ENCODE assay signal across 8 cellular contexts in genomic region chr14:103512701-103513611, GRCh38. TPM values are rescaled to one million over a fixed set of nuclear protein-coding genes. Genes with fewer than 3 reads are reported as not detected.
DNase-seq lines count a peak whose midpoint lies in the region; ATAC-seq lines count a peak whose summit lies in the region.

No MANE protein-coding gene starts in this region.

- H3K36me3 ChIP-seq in skeletal muscle tissue (ENCODE audit: control insufficient read depth in 3 of 3, insufficient read depth in 3 of 3, low read length in 3 of 3) = peaks cover 5 to 13% (median 11%) of the 10 kb centered on the region in 3 donors

- peaks cover 15 to 23% (median 18%) of the 10 kb centered on the region in 3 donors for H3K4me1 ChIP-seq in skeletal muscle tissue (ENCODE audit: control insufficient read depth in 3 of 3, insufficient read depth in 3 of 3, low read length in 3 of 3)

- H3K36me3 Mint-ChIP-seq in activated T-cell treated with anti-CD3 and anti-CD28 coated beads, Interleukin-2, amount 50 U/mL, for 24 hours (ENCODE audit: low read depth) = peaks cover 46% of the 10 kb centered on the region
- H3K36me3 Mint-ChIP-seq in activated T-cell treated with anti-CD3 and anti-CD28 coated beads, Interleukin-2, amount 50 U/mL, for 72 hours (ENCODE audit: insufficient read depth in 2 of 2) = peaks cover 0 to 8% of the 10 kb centered on the region in 2 donors

- H3K9me3 ChIP-seq in skeletal muscle tissue (ENCODE audit: control insufficient read depth in 3 of 3, low read length in 3 of 3) = no peaks in the 10 kb centered on the region

- peak overlapping the region; percentile 7 to 41 (median 12) for H3K4me3 ChIP-seq in skeletal muscle tissue (ENCODE audit: low read length in 3 of 3)

- no peaks in the 10 kb centered on the region for H3K27me3 ChIP-seq in skeletal muscle tissue (ENCODE audit: control insufficient read depth in 3 of 3, insufficient read depth in 3 of 3, low read length in 3 of 3)

- H3K9ac ChIP-seq in skeletal muscle tissue (ENCODE audit: low read depth in 1 of 3, low read length in 3 of 3) = peak overlapping the region in 2 of 3 donors; percentile 34 to 79

- H3K27ac Mint-ChIP-seq in activated T-cell treated with anti-CD3 and anti-CD28 coated beads, Interleukin-2, amount 50 U/mL, for 24 hours = peak overlapping the region; percentile 22
- no peak overlapping the region for H3K27ac Mint-ChIP-seq in activated T-cell treated with anti-CD3 and anti-CD28 coated beads, Interleukin-2, amount 50 U/mL, for 72 hours

- H3K9me3 Mint-ChIP-seq in activated T-cell treated with anti-CD3 and anti-CD28 coated beads, Interleukin-2, amount 50 U/mL, for 24 hours = no peaks in the 10 kb centered on the region
- no peaks in the 10 kb centered on the region for H3K9me3 Mint-ChIP-seq in activated T-cell treated with anti-CD3 and anti-CD28 coated beads, Interleukin-2, amount 50 U/mL, for 72 hours

- H3K4me3 Mint-ChIP-seq in activated T-cell treated with anti-CD3 and anti-CD28 coated beads, Interleukin-2, amount 50 U/mL, for 24 hours = no peak overlapping the region
- no peak overlapping the region for H3K4me3 Mint-ChIP-seq in activated T-cell treated with anti-CD3 and anti-CD28 coated beads, Interleukin-2, amount 50 U/mL, for 72 hours

- no peak for DNase-seq in activated T-cell treated with anti-CD3 and anti-CD28 coated beads, Interleukin-2, amount 50 U/mL, for 24 hours
- no peak for DNase-seq in activated T-cell treated with anti-CD3 and anti-CD28 coated beads, Interleukin-2, amount 50 U/mL, for 72 hours
- peak; percentile 53 for DNase-seq in amniotic epithelial cell (ENCODE audit: low read depth)
- peak; percentile 76 for DNase-seq in left ventricle myocardium superior
- DNase-seq in LoVo (ENCODE audit: low spot score) = no peak

- intact Hi-C loops in left ventricle myocardium superior (cut with micrococcal nuclease) = no loop called here

- peak overlapping the region; percentile 71 for H3K27ac ChIP-seq in skeletal muscle tissue (ENCODE audit: low read depth, low read length)

- ATAC-seq in activated T-cell treated with anti-CD3 and anti-CD28 coated beads, Interleukin-2, amount 50 U/mL, for 72 hours (replicated peaks in 1 of 2) = no peak
- ATAC-seq in left ventricle myocardium superior (peak; percentile 76), GM18519 (IDR thresholded peaks at IDR 0.05; ENCODE audit: low FRiP score, unreplicated experiment) (no peak), HG03442 (IDR thresholded peaks at IDR 0.05; ENCODE audit: unreplicated experiment) (no peak)

- no peaks in the 10 kb centered on the region for H3K4me1 Mint-ChIP-seq in activated T-cell treated with anti-CD3 and anti-CD28 coated beads, Interleukin-2, amount 50 U/mL, for 24 hours (ENCODE audit: low read depth)
- no peaks in the 10 kb centered on the region for H3K4me1 Mint-ChIP-seq in activated T-cell treated with anti-CD3 and anti-CD28 coated beads, Interleukin-2, amount 50 U/mL, for 72 hours (ENCODE audit: low read depth)

- H3K27me3 Mint-ChIP-seq in activated T-cell treated with anti-CD3 and anti-CD28 coated beads, Interleukin-2, amount 50 U/mL, for 24 hours = no peaks in the 10 kb centered on the region
- H3K27me3 Mint-ChIP-seq in activated T-cell treated with anti-CD3 and anti-CD28 coated beads, Interleukin-2, amount 50 U/mL, for 72 hours (ENCODE audit: low read depth) = no peaks in the 10 kb centered on the region

RNA-seq across cellular contexts. Expression of gene CKB, which starts 9.7 kb away (rescaled TPM):
- 1 to 10 TPM; 7.0 to 9.5 TPM for total RNA-seq in activated T-cell treated with anti-CD3 and anti-CD28 coated beads, Interleukin-2, amount 50 U/mL, for 72 hours
- total RNA-seq in left ventricle myocardium superior (533 TPM), skeletal muscle tissue (64.7 TPM)

RNA-seq across cellular contexts. Expression of gene TRMT61A, which starts 16.0 kb away (rescaled TPM):
- total RNA-seq in activated T-cell treated with anti-CD3 and anti-CD28 coated beads, Interleukin-2, amount 50 U/mL, for 72 hours = 1 to 10 TPM; 6.3 to 8.4 TPM
- 5.5 TPM for total RNA-seq in left ventricle myocardium superior
- total RNA-seq in skeletal muscle tissue = 4.7 TPM

RNA-seq across cellular contexts. Expression of gene BAG5, which starts 49.5 kb away (rescaled TPM):
- 10 to 100 TPM; 29.3 TPM for total RNA-seq in activated T-cell treated with anti-CD3 and anti-CD28 coated beads, Interleukin-2, amount 50 U/mL, for 72 hours
- total RNA-seq in left ventricle myocardium superior = 16.4 TPM
- total RNA-seq in skeletal muscle tissue = 16.7 TPM

RNA-seq across cellular contexts. Expression of gene COA8, which starts 49.8 kb away (rescaled TPM):
- 10 to 100 TPM; 40.0 to 47.8 TPM for total RNA-seq in activated T-cell treated with anti-CD3 and anti-CD28 coated beads, Interleukin-2, amount 50 U/mL, for 72 hours
- total RNA-seq in left ventricle myocardium superior = 56.2 TPM
- total RNA-seq in skeletal muscle tissue = 28.2 TPM

Comparison
In these comparisons a context has a peak if more than half of its experiments do, and no peak if none do; other contexts are left out.
1. DNase-seq: peak in amniotic epithelial cell (single experiment) and left ventricle myocardium superior (single experiment); none in activated T-cell treated with anti-CD3 and anti-CD28 coated beads, Interleukin-2, amount 50 U/mL, for 24 hours (single experiment), activated T-cell treated with anti-CD3 and anti-CD28 coated beads, Interleukin-2, amount 50 U/mL, for 72 hours (0 of 2) and LoVo (single experiment).